10 cellular contexts compared by ENCODE assay signal in genomic region chr5:76367623-76368366, GRCh38. TPM values are rescaled to one million over a fixed set of nuclear protein-coding genes. Genes with fewer than 3 reads are reported as not detected.
DNase-seq lines count a peak whose midpoint lies in the region; ATAC-seq and TF ChIP-seq lines count a peak whose summit lies in the region.
"Had no signal": no experiment of that assay in that cellular context is flagged by ENCODE, and none has a peak within 500 bp of the region (broad histone marks: within the 10 kb centered on the region; RNA-seq: fewer than 3 reads in every experiment).

No MANE protein-coding gene starts in this region.

- ATAC-seq in GM18868 (IDR thresholded peaks at IDR 0.05; ENCODE audit: unreplicated experiment) (peak; percentile 89), HG02763 (IDR thresholded peaks at IDR 0.05; ENCODE audit: unreplicated experiment) (no peak)

- H3K4me3 ChIP-seq in choroid plexus epithelial cell (ENCODE audit: low read depth, low read length) = no peak overlapping the region

- H3K27ac ChIP-seq in substantia nigra (ENCODE audit: low read depth, low read length, poor library complexity, severe bottlenecking) = no peak overlapping the region

- no peak for TF ChIP-seq CTCF in choroid plexus epithelial cell (conservative IDR thresholded peaks at IDR 0.05; ENCODE audit: low read depth, low read length)

- DNase-seq in A172 (ENCODE audit: low spot score) = peak; percentile 14
- DNase-seq in M059J (ENCODE audit: low read depth) = peak; percentile 37
- peak; percentile 16 for DNase-seq in choroid plexus epithelial cell (ENCODE audit: low read depth)
- DNase-seq in NCI-H748 treated with DMSO at 0.1 percent for 48 hours (lab: John Stamatoyannopoulos, UW) = no peak
- DNase-seq in substantia nigra (lab: John Stamatoyannopoulos, UW) = no peak
- no peak for DNase-seq in NCI-H1417 treated with DMSO at 0.1 percent for 48 hours (lab: John Stamatoyannopoulos, UW)
- DNase-seq: C1 segment of cervical spinal cord; central memory CD4-positive, alpha-beta T cell had no signal

RNA-seq across cellular contexts. Expression of gene IQGAP2, which starts 35.3 kb away (rescaled TPM):
- 1.8 and 8.3 TPM in 2 replicates for total RNA-seq in A172 (2014; rRNA removed; shearing (Covaris generic))
- 0.12 and 0.52 TPM in 2 replicates for total RNA-seq in M059J (2014; rRNA removed; shearing (Covaris generic))

Comparison
In these comparisons a context has a peak if more than half of its experiments do, and no peak if none do; other contexts are left out.
1. DNase-seq: peak in A172 (single experiment), M059J (single experiment) and choroid plexus epithelial cell (single experiment); none in NCI-H748 treated with DMSO at 0.1 percent for 48 hours (single experiment), substantia nigra (0 of 49) and NCI-H1417 treated with DMSO at 0.1 percent for 48 hours (single experiment).